ENCODE assay signal across 36 cellular contexts in the genomic region with DNA sequence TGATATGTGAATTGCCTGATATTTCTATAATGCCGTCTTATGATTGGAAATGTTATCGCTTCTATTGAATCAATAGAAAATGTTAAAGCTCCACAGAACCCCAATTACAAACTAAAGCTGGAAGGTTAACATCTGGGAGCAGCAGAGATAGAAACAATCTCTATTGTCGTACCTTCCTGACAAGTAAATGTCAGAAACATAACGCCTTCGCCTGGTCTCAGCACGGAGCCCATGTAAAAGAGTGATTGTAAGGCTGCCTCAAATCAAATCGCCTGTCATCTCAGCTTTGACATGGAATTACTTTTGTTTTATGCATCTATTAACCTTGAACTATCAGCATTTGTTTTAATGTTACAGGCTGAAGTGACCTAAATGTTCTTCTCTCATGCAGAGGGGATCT.
DNase-seq lines count a peak whose midpoint lies in the region; ATAC-seq, FAIRE-seq and TF ChIP-seq lines count a peak whose summit lies in the region.
"Had no signal": no experiment of that assay in that cellular context is flagged by ENCODE, and none has a peak within 500 bp of the region (broad histone marks: within the 10 kb centered on the region; RNA-seq: fewer than 3 reads in every experiment).

No MANE protein-coding gene starts in this region.

- no peaks in the 10 kb centered on the region for H3K79me2 ChIP-seq in GM23338 (replicated peaks; ENCODE audit: insufficient read depth)
- H3K79me2 ChIP-seq in H1 (ENCODE audit: control insufficient read depth in 1 of 2, insufficient read depth in 2 of 2, low read length in 2 of 2) = no peaks in the 10 kb centered on the region
- H3K79me2 ChIP-seq in neural cell (replicated peaks; ENCODE audit: insufficient read depth, low read length) = no peaks in the 10 kb centered on the region

- no peak overlapping the region for H3K27ac ChIP-seq in GM23338 (ENCODE audit: low read depth)
- H3K27ac ChIP-seq in IMR-90 (ENCODE audit: insufficient read depth, low read length) = no peak overlapping the region
- no peak overlapping the region for H3K27ac ChIP-seq in H1 (ENCODE audit: low read depth, low read length)
- peak overlapping the region; percentile 38 for H3K27ac ChIP-seq in neural cell (ENCODE audit: low read length)
- H3K27ac ChIP-seq: 22Rv1; A549; BLaER1; BLaER1 treated with 17β-estradiol and CSF1 and Interleukin-3, amounts not matched to agents 10 nM and 100 nM; C4-2B had no signal

- no peak overlapping the region for H2AK9ac ChIP-seq in IMR-90 (replicated peaks; ENCODE audit: low read depth, low read length, poor library complexity)

- ATAC-seq in GM23338 = no peak
- no peak for ATAC-seq in IMR-90 (ENCODE audit: low read depth)
- ATAC-seq: A549; CD8-positive, alpha-beta T cell had no signal

- H3K4me2 ChIP-seq in GM23338 (no peak overlapping the region), IMR-90 (ENCODE audit: low read depth, low read length) (no peak overlapping the region), H1 (ENCODE audit: insufficient read depth in 1 of 2, low read depth in 2 of 2, low read length in 2 of 2) (no peak overlapping the region), neural cell (ENCODE audit: low read length) (peak overlapping the region; percentile 9)
- H3K4me2 ChIP-seq: A549; BLaER1; BLaER1 treated with 17β-estradiol and CSF1 and Interleukin-3, amounts not matched to agents 10 nM and 100 nM had no signal

- dilution Hi-C loops in IMR-90 (cut with HindIII; ENCODE audit: low sequenced_read_pairs, unreplicated experiment) = no loop called here

- peaks cover 2% of the 10 kb centered on the region; the same call in 1 of the 2 replicates for H3K9me2 ChIP-seq in GM23338 (ENCODE audit: insufficient read depth)
- no peaks in the 10 kb centered on the region for H3K9me2 ChIP-seq in neural cell (ENCODE audit: insufficient read depth, low read length)

- H3K18ac ChIP-seq in IMR-90 (ENCODE audit: low read depth, low read length) (no peak overlapping the region), H1 (ENCODE audit: extremely low read depth, low read length) (no peak overlapping the region)

- 0 out of 4 replicates have a peak overlapping the region, but pooled peaks of 1 of the 2 experiments have one; percentile 3 for H4K8ac ChIP-seq in IMR-90 (ENCODE audit: low read depth in 2 of 2, low read length in 2 of 2)
- H4K8ac ChIP-seq in H1 (ENCODE audit: extremely low read depth, insufficient read depth, low read length) = no peak overlapping the region

- POLR2A ChIA-PET in IMR-90 (lab: Charles Lee; ENCODE audit: unreplicated experiment) = no interaction called here
- POLR2A ChIA-PET in H1 (lab: Charles Lee; ENCODE audit: partially characterized antibody) = no interaction called here

- H3K9me3 ChIP-seq in IMR-90 (ENCODE audit: control insufficient read depth, insufficient read depth, low read length) (no peaks in the 10 kb centered on the region), H1 (ENCODE audit: insufficient read depth in 2 of 2, low read depth in 1 of 2, low read length in 1 of 2) (no peaks in the 10 kb centered on the region), neural cell (ENCODE audit: low read length) (no peaks in the 10 kb centered on the region)
- H3K9me3 ChIP-seq: A549; BE2C; BLaER1; BLaER1 treated with 17β-estradiol and CSF1 and Interleukin-3, amounts not matched to agents 10 nM and 100 nM; Caco-2 had no signal

- H3K56ac ChIP-seq in IMR-90 (ENCODE audit: extremely low read depth, insufficient read depth, low read length) (no peak overlapping the region), H1 (replicated peaks; ENCODE audit: insufficient read length, low read depth, low read length) (no peak overlapping the region)

- H3K36me3 ChIP-seq in GM23338 (ENCODE audit: insufficient read depth) (no peaks in the 10 kb centered on the region), IMR-90 (ENCODE audit: control insufficient read depth, insufficient read depth, low read length) (no peaks in the 10 kb centered on the region), H1 (ENCODE audit: control insufficient read depth in 2 of 4, insufficient read depth in 4 of 4, low read length in 3 of 4) (no peaks in the 10 kb centered on the region), neural cell (ENCODE audit: insufficient read depth, low read length) (no peaks in the 10 kb centered on the region)
- H3K36me3 ChIP-seq: BE2C; BLaER1; BLaER1 treated with 17β-estradiol and CSF1 and Interleukin-3, amounts not matched to agents 10 nM and 100 nM had no signal

- TF ChIP-seq RAD21 in IMR-90 (IDR thresholded peaks at IDR 0.05; ENCODE audit: low read length) (no peak), H1 (IDR thresholded peaks at IDR 0.05 in 1 of 2, conservative IDR thresholded peaks at IDR 0.05 in 1 of 2; ENCODE audit: low read depth in 2 of 2, low read length in 2 of 2) (no peak), neural cell (conservative IDR thresholded peaks at IDR 0.05) (no peak)

- CTCF ChIA-PET in IMR-90 (lab: Yijun Ruan, JAX) (no interaction called here), H1 (lab: Charles Lee; ENCODE audit: partially characterized antibody) (no interaction called here)

- in situ Hi-C loops in IMR-90 (cut with MboI; ENCODE audit: low sequenced_read_pairs) = no loop called here

- no peak for TF ChIP-seq EP300 in H1 (IDR thresholded peaks at IDR 0.05; ENCODE audit: borderline replicate concordance in 1 of 2, low read depth in 2 of 2, low read length in 2 of 2)
- TF ChIP-seq EP300 in neural cell (conservative IDR thresholded peaks at IDR 0.05; ENCODE audit: poor library complexity, severe bottlenecking) = peak; percentile 93

- H3K27me3 Mint-ChIP-seq in GM23338 (ENCODE audit: insufficient read depth, low read depth, poor library complexity) = no peaks in the 10 kb centered on the region
- H3K27me3 Mint-ChIP-seq in activated T-helper 1 cell treated with anti-CD3 and anti-CD28 coated beads, Interleukin-12 subunit alpha, Interleukin-12 subunit beta, Interleukin-2, Interleukin-4 antibody, amounts not matched to agents 30 ng/mL and 10 ng/mL and 1 ng/mL, durations not matched to agents 14 hours and 24 hours and 36 hours (ENCODE audit: insufficient read depth) = no peaks in the 10 kb centered on the region
- H3K27me3 Mint-ChIP-seq: B cell; CD4-positive, alpha-beta memory T cell; CD4-positive, alpha-beta T cell; CD4-positive, CD25-positive, alpha-beta regulatory T cell; CD8-positive, alpha-beta memory T cell had no signal

- H2BK5ac ChIP-seq in IMR-90 (ENCODE audit: low read depth, low read length, poor library complexity, severe bottlenecking) (no peak overlapping the region), H1 (ENCODE audit: low read depth, low read length) (no peak overlapping the region)

- no peak overlapping the region for H3K9ac ChIP-seq in IMR-90 (ENCODE audit: low read depth, low read length)
- no peak overlapping the region for H3K9ac ChIP-seq in H1 (replicated peaks in 1 of 4; ENCODE audit: extremely low read depth in 1 of 4, low read depth in 3 of 4, low read length in 3 of 4)
- H3K9ac ChIP-seq in neural cell (ENCODE audit: low read length) = no peak overlapping the region
- H3K9ac ChIP-seq: BLaER1; BLaER1 treated with 17β-estradiol and CSF1 and Interleukin-3, amounts not matched to agents 10 nM and 100 nM had no signal

- peak overlapping the region; percentile 29 for H3K4ac ChIP-seq in IMR-90 (ENCODE audit: low read depth, low read length)
- no peak overlapping the region for H3K4ac ChIP-seq in H1 (replicated peaks; ENCODE audit: insufficient read length, low read depth, low read length)

- H3K23ac ChIP-seq in IMR-90 (ENCODE audit: low read depth, low read length) = no peak overlapping the region
- H3K23ac ChIP-seq in H1 (ENCODE audit: insufficient read length) = no peak overlapping the region

- H3K36me3 Mint-ChIP-seq in GM23338 (ENCODE audit: low read depth) = no peaks in the 10 kb centered on the region
- no peaks in the 10 kb centered on the region for H3K36me3 Mint-ChIP-seq in activated T-helper 1 cell treated with anti-CD3 and anti-CD28 coated beads, Interleukin-12 subunit alpha, Interleukin-12 subunit beta, Interleukin-2, Interleukin-4 antibody, amounts not matched to agents 30 ng/mL and 10 ng/mL and 1 ng/mL, durations not matched to agents 14 hours and 24 hours and 36 hours (ENCODE audit: low read depth)
- H3K36me3 Mint-ChIP-seq: CD14-positive monocyte; CD4-positive, alpha-beta memory T cell; CD4-positive, CD25-positive, alpha-beta regulatory T cell; CD8-positive, alpha-beta memory T cell; CD8-positive, alpha-beta T cell had no signal

- H2AK5ac ChIP-seq in IMR-90 (ENCODE audit: low read depth, low read length) (no peak overlapping the region), H1 (ENCODE audit: low read depth, low read length) (no peak overlapping the region)

- no peak for DNase-seq in GM23338 (ENCODE audit: low spot score)
- DNase-seq in IMR-90 = no peak
- DNase-seq in H1 (ENCODE audit: low read depth in 1 of 2, low spot score in 2 of 2) = no peak
- DNase-seq in SIG-M5 treated with dmso at 0.1 percent for 504 hours (lab: John Stamatoyannopoulos, UW; ENCODE audit: unreplicated experiment) = no peak
- no peak for DNase-seq in NCI-H2171 (lab: John Stamatoyannopoulos, UW)
- DNase-seq in activated T-helper 1 cell treated with anti-CD3 and anti-CD28 coated beads, Interleukin-12 subunit alpha, Interleukin-12 subunit beta, Interleukin-2, Interleukin-4 antibody, amounts not matched to agents 30 ng/mL and 10 ng/mL and 1 ng/mL, durations not matched to agents 14 hours and 24 hours and 36 hours (ENCODE audit: low spot score) = no peak
- no peak for DNase-seq in NCI-H2107 treated with DMSO at 0.1 percent for 48 hours (lab: John Stamatoyannopoulos, UW; ENCODE audit: unreplicated experiment)
- DNase-seq: 8988T; ACHN; AML-193; BE2C; C1 segment of cervical spinal cord; Caco-2; Calu3; CD4-positive, alpha-beta memory T cell; CD4-positive, alpha-beta T cell; CD4-positive, CD25-positive, alpha-beta regulatory T cell; CD8-positive, alpha-beta memory T cell; CD8-positive, alpha-beta T cell; COR-L47; DMS 273 treated with DMSO at 0.1 percent for 48 hours; DMS153; DMS53; DMS79; DMS79 treated with DMSO at 0.1 percent for 48 hours; DND-41; EL had no signal

- no peak overlapping the region for H3K4me3 Mint-ChIP-seq in GM23338
- H3K4me3 Mint-ChIP-seq in activated T-helper 1 cell treated with anti-CD3 and anti-CD28 coated beads, Interleukin-12 subunit alpha, Interleukin-12 subunit beta, Interleukin-2, Interleukin-4 antibody, amounts not matched to agents 30 ng/mL and 10 ng/mL and 1 ng/mL, durations not matched to agents 14 hours and 24 hours and 36 hours = no peak overlapping the region
- H3K4me3 Mint-ChIP-seq: B cell; CD14-positive monocyte; CD4-positive, alpha-beta memory T cell; CD4-positive, alpha-beta T cell; CD4-positive, CD25-positive, alpha-beta regulatory T cell; CD8-positive, alpha-beta memory T cell; CD8-positive, alpha-beta T cell had no signal

- no peak overlapping the region for H3K4me3 ChIP-seq in GM23338
- no peak overlapping the region for H3K4me3 ChIP-seq in IMR-90 (ENCODE audit: insufficient read depth, low read depth, low read length)
- H3K4me3 ChIP-seq in H1 (ENCODE audit: extremely low read depth in 1 of 4, insufficient read depth in 2 of 4, low read depth in 3 of 4, low read length in 4 of 4) = no peak overlapping the region
- peak overlapping the region; percentile 2 for H3K4me3 ChIP-seq in neural cell (ENCODE audit: low read length)
- H3K4me3 ChIP-seq: A549; BLaER1; BLaER1 treated with 17β-estradiol and CSF1 and Interleukin-3, amounts not matched to agents 10 nM and 100 nM had no signal

- H3F3A ChIP-seq in GM23338 (replicated peaks; ENCODE audit: low read depth) (no peaks in the 10 kb centered on the region), neural cell (ENCODE audit: insufficient read depth, low read length, poor library complexity, severe bottlenecking) (no peaks in the 10 kb centered on the region)

- no TSS peak for BruUV-seq in IMR-90 (replicated peaks; lab: Mats Ljungman, UMichigan)

- H2BK120ac ChIP-seq in IMR-90 (ENCODE audit: low read depth, low read length) (peak overlapping the region; percentile 66), H1 (replicated peaks; ENCODE audit: low read depth, low read length) (no peak overlapping the region)

- H4K5ac ChIP-seq in IMR-90 (ENCODE audit: low read depth, low read length) (no peak overlapping the region), H1 (ENCODE audit: insufficient read length, low read depth, low read length) (no peak overlapping the region)

- peaks cover under 1% of the 10 kb centered on the region; the same call in 1 of the 2 replicates for H3K9me1 ChIP-seq in IMR-90 (ENCODE audit: insufficient read depth, low read length)

- peak overlapping the region; percentile 61; the same call in 1 of the 2 replicates for H2AFZ ChIP-seq in GM23338
- no peak overlapping the region for H2AFZ ChIP-seq in IMR-90 (replicated peaks; ENCODE audit: low read length, poor library complexity)
- peak overlapping the region; percentile 64; the same call in 1 of the 2 replicates for H2AFZ ChIP-seq in H1 (ENCODE audit: low read length)
- H2AFZ ChIP-seq in neural cell (ENCODE audit: low read depth, low read length) = no peak overlapping the region

- no CpG with 5 or more reads among the region's 7 CpGs for WGBS in IMR-90 (ENCODE audit: extremely low coverage in 2 of 2, insufficient read length in 1 of 2), 2 experiments
- WGBS in H1 (ENCODE audit: extremely low coverage in 1 of 2, insufficient coverage in 1 of 2, insufficient read length in 1 of 2, insufficient replicate concordance in 2 of 2, low coverage in 1 of 2, low lambda C conversion rate in 2 of 2, missing lambda C conversion rate in 1 of 2), 2 experiments = 90% methylated on average over 7 of the region's 7 CpGs; no CpG with 5 or more reads in 1 of the 2 experiments

- H2BK20ac ChIP-seq in IMR-90 (ENCODE audit: low read depth, low read length) (peak overlapping the region; percentile 69), H1 (ENCODE audit: low read length) (no peak overlapping the region)

- no peak overlapping the region for H3K27ac Mint-ChIP-seq in GM23338
- no peak overlapping the region for H3K27ac Mint-ChIP-seq in activated T-helper 1 cell treated with anti-CD3 and anti-CD28 coated beads, Interleukin-12 subunit alpha, Interleukin-12 subunit beta, Interleukin-2, Interleukin-4 antibody, amounts not matched to agents 30 ng/mL and 10 ng/mL and 1 ng/mL, durations not matched to agents 14 hours and 24 hours and 36 hours
- H3K27ac Mint-ChIP-seq: B cell; CD14-positive monocyte; CD4-positive, alpha-beta memory T cell; CD4-positive, alpha-beta T cell; CD4-positive, CD25-positive, alpha-beta regulatory T cell; CD8-positive, alpha-beta memory T cell; CD8-positive, alpha-beta T cell had no signal

- no peak overlapping the region for H3K14ac ChIP-seq in IMR-90 (replicated peaks; ENCODE audit: low read depth, low read length)
- H3K14ac ChIP-seq in H1 (ENCODE audit: insufficient read length) = no peak overlapping the region

- intact Hi-C loops in IMR-90 (cut with micrococcal nuclease) = no loop called here
- intact Hi-C loops in activated T-helper 1 cell treated with anti-CD3 and anti-CD28 coated beads, Interleukin-12 subunit alpha, Interleukin-12 subunit beta, Interleukin-2, Interleukin-4 antibody, amounts not matched to agents 30 ng/mL and 10 ng/mL and 1 ng/mL, durations not matched to agents 14 hours and 24 hours and 36 hours (cut with micrococcal nuclease) = no loop called here

- H3K23me2 ChIP-seq in H1 (ENCODE audit: low read depth, low read length) = no peaks in the 10 kb centered on the region

- H3K27me3 ChIP-seq in GM23338 (ENCODE audit: insufficient read depth) (no peaks in the 10 kb centered on the region), IMR-90 (ENCODE audit: control insufficient read depth, insufficient read depth, low read length) (no peaks in the 10 kb centered on the region), H1 (replicated peaks in 1 of 4; ENCODE audit: control insufficient read depth in 3 of 4, extremely low read depth in 1 of 4, insufficient read depth in 3 of 4, low read length in 3 of 4) (no peaks in the 10 kb centered on the region), neural cell (ENCODE audit: insufficient read depth, low read depth, low read length) (no peaks in the 10 kb centered on the region)
- H3K27me3 ChIP-seq: BE2C; BLaER1; BLaER1 treated with 17β-estradiol and CSF1 and Interleukin-3, amounts not matched to agents 10 nM and 100 nM had no signal

- TF ChIP-seq POLR2A in IMR-90 (IDR thresholded peaks at IDR 0.05; ENCODE audit: low read depth, low read length) = no peak
- no peak for TF ChIP-seq POLR2A in H1 (IDR thresholded peaks at IDR 0.05; ENCODE audit: control extremely low read depth in 1 of 2, low read depth in 2 of 2, low read length in 2 of 2)

- no peaks in the 10 kb centered on the region for H4K20me1 ChIP-seq in GM23338 (replicated peaks; ENCODE audit: insufficient read depth)
- H4K20me1 ChIP-seq in IMR-90 (ENCODE audit: insufficient read depth, low read length) = no peaks in the 10 kb centered on the region
- no peaks in the 10 kb centered on the region for H4K20me1 ChIP-seq in H1 (replicated peaks in 1 of 2; ENCODE audit: control insufficient read depth in 1 of 2, insufficient read depth in 2 of 2, low read length in 2 of 2)
- H4K20me1 ChIP-seq in neural cell (ENCODE audit: insufficient read depth) = no peaks in the 10 kb centered on the region
- H4K20me1 ChIP-seq: BLaER1; BLaER1 treated with 17β-estradiol and CSF1 and Interleukin-3, amounts not matched to agents 10 nM and 100 nM had no signal

- H2BK15ac ChIP-seq in IMR-90 (ENCODE audit: low read depth, low read length) = peak overlapping the region; percentile 41; the same call in 1 of the 3 replicates
- H2BK15ac ChIP-seq in H1 (ENCODE audit: low read length) = no peak overlapping the region

- H3K9me3 Mint-ChIP-seq in GM23338 = no peaks in the 10 kb centered on the region
- peaks cover 5% of the 10 kb centered on the region for H3K9me3 Mint-ChIP-seq in activated T-helper 1 cell treated with anti-CD3 and anti-CD28 coated beads, Interleukin-12 subunit alpha, Interleukin-12 subunit beta, Interleukin-2, Interleukin-4 antibody, amounts not matched to agents 30 ng/mL and 10 ng/mL and 1 ng/mL, durations not matched to agents 14 hours and 24 hours and 36 hours

- TF ChIP-seq CTCF in GM23338 (conservative IDR thresholded peaks at IDR 0.05; ENCODE audit: low read depth in 2 of 2) = no peak
- no peak for TF ChIP-seq CTCF in IMR-90 (conservative IDR thresholded peaks at IDR 0.05; ENCODE audit: low read depth, low read length)
- no peak for TF ChIP-seq CTCF in H1 (IDR thresholded peaks at IDR 0.05; ENCODE audit: control extremely low read depth in 1 of 3, insufficient read depth in 1 of 3, low read depth in 1 of 3, low read length in 3 of 3)
- TF ChIP-seq CTCF in neural cell (IDR thresholded peaks at IDR 0.05; ENCODE audit: poor library complexity, severe bottlenecking) = no peak

- no peak for FAIRE-seq in H1 (lab: Jason Lieb, UNC)
- FAIRE-seq: A204.1, A549 had no signal

- H3K79me1 ChIP-seq in IMR-90 (ENCODE audit: low read depth in 1 of 2, low read length in 2 of 2) = no peaks in the 10 kb centered on the region
- no peaks in the 10 kb centered on the region for H3K79me1 ChIP-seq in H1 (ENCODE audit: low read depth, low read length)

- H4K91ac ChIP-seq in IMR-90 (ENCODE audit: insufficient read depth, low read depth, low read length) (0 out of 2 replicates have a peak overlapping the region, but pooled peaks have one; percentile 53), H1 (replicated peaks; ENCODE audit: insufficient read length, low read length) (no peak overlapping the region)

- H3K4me1 ChIP-seq in GM23338 (ENCODE audit: insufficient read depth) (peaks cover 2% of the 10 kb centered on the region; the same call in 1 of the 2 replicates), IMR-90 (ENCODE audit: control insufficient read depth, insufficient read depth, low read length) (peaks cover 2% of the 10 kb centered on the region), H1 (replicated peaks in 1 of 4; ENCODE audit: control insufficient read depth in 3 of 4, insufficient read depth in 4 of 4, low read length in 3 of 4) (no peaks in the 10 kb centered on the region)
- H3K4me1 ChIP-seq: A549; BE2C; BLaER1; BLaER1 treated with 17β-estradiol and CSF1 and Interleukin-3, amounts not matched to agents 10 nM and 100 nM; Caco-2 had no signal

- H2BK12ac ChIP-seq in H1 (ENCODE audit: low read depth, low read length) = no peak overlapping the region

- H3K4me1 Mint-ChIP-seq in GM23338 = no peaks in the 10 kb centered on the region
- no peaks in the 10 kb centered on the region for H3K4me1 Mint-ChIP-seq in activated T-helper 1 cell treated with anti-CD3 and anti-CD28 coated beads, Interleukin-12 subunit alpha, Interleukin-12 subunit beta, Interleukin-2, Interleukin-4 antibody, amounts not matched to agents 30 ng/mL and 10 ng/mL and 1 ng/mL, durations not matched to agents 14 hours and 24 hours and 36 hours (ENCODE audit: low read depth)
- H3K4me1 Mint-ChIP-seq: B cell; CD14-positive monocyte; CD4-positive, alpha-beta memory T cell; CD4-positive, CD25-positive, alpha-beta regulatory T cell; CD8-positive, alpha-beta memory T cell had no signal

Comparison
In these comparisons a context has a peak if more than half of its experiments do, and no peak if none do; other contexts are left out.
1. H2AFZ ChIP-seq: peak in GM23338 (single experiment) and H1 (single experiment); none in IMR-90 (single experiment) and neural cell (single experiment).